In the genomic region with DNA sequence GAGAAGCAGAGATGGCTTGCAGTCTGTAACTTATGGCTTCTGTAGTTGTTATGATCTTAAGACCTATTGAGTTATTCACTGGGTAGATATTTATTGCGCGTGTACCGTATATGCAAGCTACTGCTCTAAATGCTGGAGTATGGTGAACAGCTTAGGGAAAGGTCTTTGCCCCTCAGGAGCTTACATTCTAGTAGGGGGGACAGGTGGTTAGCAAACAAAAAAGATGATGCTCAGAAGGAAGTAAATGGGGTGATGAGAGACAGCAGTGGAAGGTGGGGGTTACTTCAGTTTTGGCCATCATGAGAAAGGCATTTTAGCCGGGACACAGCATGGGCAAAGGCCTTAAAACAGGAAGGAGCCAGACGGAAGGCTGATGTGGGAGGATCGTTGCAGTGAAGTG, we compare ENCODE assay signal across 14 cellular contexts. TPM values are rescaled to one million over a fixed set of nuclear protein-coding genes. Genes with fewer than 3 reads are reported as not detected.
DNase-seq lines count a peak whose midpoint lies in the region; ATAC-seq and TF ChIP-seq lines count a peak whose summit lies in the region.
"Had no signal": no experiment of that assay in that cellular context is flagged by ENCODE, and none has a peak within 500 bp of the region (broad histone marks: within the 10 kb centered on the region; RNA-seq: fewer than 3 reads in every experiment).

No MANE protein-coding gene starts in this region.

- H3K9ac ChIP-seq in BLaER1: no peak overlapping the region
- no peak overlapping the region for H3K9ac ChIP-seq in DND-41 (ENCODE audit: low read depth, low read length)

- peaks cover 36% of the 10 kb centered on the region for H3K79me2 ChIP-seq in DND-41 (ENCODE audit: insufficient read depth, low read length)

- peaks cover 16% of the 10 kb centered on the region for H3K27me3 ChIP-seq in BLaER1
- no peaks in the 10 kb centered on the region for H3K27me3 ChIP-seq in DND-41 (ENCODE audit: insufficient read depth, low read length, poor library complexity)
- H3K27me3 ChIP-seq in H7 (ENCODE audit: control insufficient read depth, insufficient read depth, low read length): no peaks in the 10 kb centered on the region; the same call in 1 of the 2 replicates
- no peaks in the 10 kb centered on the region for H3K27me3 ChIP-seq in MG63
- H3K27me3 ChIP-seq: testis had no signal

- H3K4me1 ChIP-seq in BLaER1 (peaks cover 65% of the 10 kb centered on the region), DND-41 (ENCODE audit: insufficient read depth, low read length) (peaks cover 51% of the 10 kb centered on the region)
- H3K4me1 ChIP-seq: foreskin keratinocyte had no signal

- H3K27ac Mint-ChIP-seq in activated CD4-positive, alpha-beta memory T cell treated with anti-CD3 and anti-CD28 coated beads for 36 hours: no peak overlapping the region
- H3K27ac Mint-ChIP-seq in immature natural killer cell: peak overlapping the region; percentile 12 to 87 (median 48)

- peak overlapping the region; percentile 100 for H3K4me2 ChIP-seq in BLaER1
- peak overlapping the region; percentile 97 for H3K4me2 ChIP-seq in DND-41 (ENCODE audit: insufficient read depth, low read length)

- H4K20me1 ChIP-seq in BLaER1 (peaks cover 23% of the 10 kb centered on the region), DND-41 (ENCODE audit: insufficient read depth, low read length) (no peaks in the 10 kb centered on the region)

- no peaks in the 10 kb centered on the region for H3K9me3 Mint-ChIP-seq in activated CD4-positive, alpha-beta memory T cell treated with anti-CD3 and anti-CD28 coated beads for 36 hours
- no peaks in the 10 kb centered on the region for H3K9me3 Mint-ChIP-seq in immature natural killer cell

- peaks cover 10% of the 10 kb centered on the region for H3K36me3 Mint-ChIP-seq in activated CD4-positive, alpha-beta memory T cell treated with anti-CD3 and anti-CD28 coated beads for 36 hours
- H3K36me3 Mint-ChIP-seq in immature natural killer cell: peaks cover 0 to 8% (median 8%) of the 10 kb centered on the region in 3 donors

- H3K4me3 ChIP-seq in BLaER1 (no peak overlapping the region), DND-41 (ENCODE audit: low read depth in 1 of 2, low read length in 2 of 2) (no peak overlapping the region), H7 (ENCODE audit: insufficient read depth, low read depth, low read length) (no peak overlapping the region), MG63 (no peak overlapping the region)
- H3K4me3 ChIP-seq: SK-N-MC, testis had no signal

- H3K27ac ChIP-seq in BLaER1 (no peak overlapping the region), DND-41 (ENCODE audit: low read length) (no peak overlapping the region)
- H3K27ac ChIP-seq: foreskin keratinocyte, SK-N-MC, testis had no signal

- no peak for ATAC-seq in DND-41 (ENCODE audit: insufficient read depth, low read depth)
- ATAC-seq: foreskin keratinocyte had no signal

- H3K27me3 Mint-ChIP-seq in activated CD4-positive, alpha-beta memory T cell treated with anti-CD3 and anti-CD28 coated beads for 36 hours: no peaks in the 10 kb centered on the region
- H3K27me3 Mint-ChIP-seq in immature natural killer cell (ENCODE audit: low read depth in 3 of 3): no peaks in the 10 kb centered on the region

- CTCF ChIA-PET in activated CD4-positive, alpha-beta memory T cell treated with anti-CD3 and anti-CD28 coated beads for 36 hours (lab: Charles Lee): interaction anchor here (0.7 to 9.1 kb wide), 10 partner anchors 14 to 211 kb away, joined by 3 to 247 read pairs (median 28); a partner anchor contains a TSS

- POLR2A ChIA-PET in activated CD4-positive, alpha-beta memory T cell treated with anti-CD3 and anti-CD28 coated beads for 36 hours (lab: Charles Lee): interaction anchor here (1.0 kb wide), 1 partner anchor 19 kb away, joined by 5 read pairs; a partner anchor contains a TSS

- H3K4me1 Mint-ChIP-seq in activated CD4-positive, alpha-beta memory T cell treated with anti-CD3 and anti-CD28 coated beads for 36 hours (ENCODE audit: low read depth): peaks cover 35% of the 10 kb centered on the region
- H3K4me1 Mint-ChIP-seq in immature natural killer cell: peaks cover 39 to 49% of the 10 kb centered on the region in 2 donors

- no peak overlapping the region for H2AFZ ChIP-seq in DND-41 (ENCODE audit: low read depth, low read length)

- H3K36me3 ChIP-seq in BLaER1: peaks cover 7% of the 10 kb centered on the region; the same call in 1 of the 2 replicates
- H3K36me3 ChIP-seq in DND-41 (ENCODE audit: insufficient read depth, low read length): peaks cover 12% of the 10 kb centered on the region
- H3K36me3 ChIP-seq in H7 (replicated peaks; ENCODE audit: control insufficient read depth, insufficient read depth, low read length): peaks cover 1% of the 10 kb centered on the region; the same call in 1 of the 2 replicates
- peaks cover 10% of the 10 kb centered on the region; the same call in 1 of the 2 replicates for H3K36me3 ChIP-seq in MG63

- no peak for TF ChIP-seq CTCF in DND-41 (IDR thresholded peaks at IDR 0.05; ENCODE audit: borderline replicate concordance, extremely low read depth, low read length, poor library complexity, severe bottlenecking)

- H3K9me3 ChIP-seq in BLaER1: no peaks in the 10 kb centered on the region
- no peaks in the 10 kb centered on the region for H3K9me3 ChIP-seq in DND-41 (ENCODE audit: insufficient read depth, low read length, severe bottlenecking)
- H3K9me3 ChIP-seq in MG63: no peaks in the 10 kb centered on the region
- H3K9me3 ChIP-seq: testis had no signal

- peak overlapping the region; percentile 34 for H3K4me3 Mint-ChIP-seq in activated CD4-positive, alpha-beta memory T cell treated with anti-CD3 and anti-CD28 coated beads for 36 hours
- peak overlapping the region; percentile 31 to 64 (median 59) for H3K4me3 Mint-ChIP-seq in immature natural killer cell

- DNase-seq in DND-41: no peak
- no peak for DNase-seq in activated CD4-positive, alpha-beta memory T cell treated with anti-CD3 and anti-CD28 coated beads for 36 hours
- DNase-seq in immature natural killer cell: no peak
- DNase-seq in H7: no peak
- no peak for DNase-seq in MG63
- DNase-seq in SKM-1 (lab: John Stamatoyannopoulos, UW; ENCODE audit: unreplicated experiment): no peak
- DNase-seq in NCI-H524 treated with DMSO at 0.1 percent for 48 hours (lab: John Stamatoyannopoulos, UW): no peak
- DNase-seq: aorta, C1 segment of cervical spinal cord, foreskin keratinocyte, NCI-H1694, testis had no signal

- intact Hi-C loops in activated CD4-positive, alpha-beta memory T cell treated with anti-CD3 and anti-CD28 coated beads for 36 hours (cut with micrococcal nuclease): loop anchor here (1.0 to 5.0 kb wide), 3 partner anchors 34 to 151 kb away; a partner anchor contains a TSS

RNA-seq across cellular contexts. Expression of a gene that starts 2.0 kb away (rescaled TPM):
- total RNA-seq in activated CD4-positive, alpha-beta memory T cell treated with anti-CD3 and anti-CD28 coated beads for 36 hours: 1 to 10 TPM; 6.5 to 8.2 TPM
- polyA plus RNA-seq in immature natural killer cell: 1 to 10 TPM in 2 of 3 donors, under 1 TPM in 1; 0.57 to 7.5 (median 3.5) TPM
- 6.2 and 9.5 TPM in 2 replicates for total RNA-seq in H7 (2014; rRNA removed; shearing (Covaris generic))
- 12.0 and 15.1 TPM in 2 replicates for total RNA-seq in MG63 (2014; rRNA removed; shearing (Covaris generic); ENCODE audit: low replicate concordance)

RNA-seq across cellular contexts. Expression of a gene that starts 19.8 kb away (rescaled TPM):
- 10 to 100 TPM; 65.2 to 70.8 TPM for total RNA-seq in activated CD4-positive, alpha-beta memory T cell treated with anti-CD3 and anti-CD28 coated beads for 36 hours
- 100 to 1,000 TPM in 1 of 3 donors, 10 to 100 TPM in 2; 80.3 to 111 (median 88.8) TPM for polyA plus RNA-seq in immature natural killer cell
- total RNA-seq in H7 (2014; rRNA removed; shearing (Covaris generic)): 106 and 118 TPM in 2 replicates
- total RNA-seq in MG63 (2014; rRNA removed; shearing (Covaris generic); ENCODE audit: low replicate concordance): 29.1 and 92.2 TPM in 2 replicates

RNA-seq across cellular contexts. Expression of a gene that starts 24.0 kb away (rescaled TPM):
- 1 to 10 TPM; 6.7 to 7.7 TPM for total RNA-seq in activated CD4-positive, alpha-beta memory T cell treated with anti-CD3 and anti-CD28 coated beads for 36 hours
- polyA plus RNA-seq in immature natural killer cell: 1 to 10 TPM; 1.5 to 2.1 (median 1.5) TPM
- 28.2 and 38.8 TPM in 2 replicates for total RNA-seq in H7 (2014; rRNA removed; shearing (Covaris generic))
- 0.12 and 0.33 TPM in 2 replicates for total RNA-seq in MG63 (2014; rRNA removed; shearing (Covaris generic); ENCODE audit: low replicate concordance)

RNA-seq across cellular contexts. Expression of a gene that starts 42.5 kb away (rescaled TPM):
- total RNA-seq in activated CD4-positive, alpha-beta memory T cell treated with anti-CD3 and anti-CD28 coated beads for 36 hours: 100 to 1,000 TPM; 263 to 267 TPM
- 100 to 1,000 TPM; 105 to 168 (median 133) TPM for polyA plus RNA-seq in immature natural killer cell
- total RNA-seq in H7 (2014; rRNA removed; shearing (Covaris generic)): 410 and 454 TPM in 2 replicates
- 117 and 285 TPM in 2 replicates for total RNA-seq in MG63 (2014; rRNA removed; shearing (Covaris generic); ENCODE audit: low replicate concordance)
